Comparison of ENCODE assay signal across 15 cellular contexts in genomic region chr13:113445791-113446487, GRCh38. TPM values are rescaled to one million over a fixed set of nuclear protein-coding genes. Genes with fewer than 3 reads are reported as not detected.
DNase-seq lines count a peak whose midpoint lies in the region; ATAC-seq, FAIRE-seq and TF ChIP-seq lines count a peak whose summit lies in the region.
"Had no signal": no experiment of that assay in that cellular context is flagged by ENCODE, and none has a peak within 500 bp of the region (broad histone marks: within the 10 kb centered on the region; RNA-seq: fewer than 3 reads in every experiment).

No MANE protein-coding gene starts in this region.

- H3K27me3 ChIP-seq in GM12878 (replicated peaks in 1 of 2; ENCODE audit: control insufficient read depth in 2 of 2, insufficient read depth in 2 of 2, low read length in 1 of 2) (no peaks in the 10 kb centered on the region), stomach (no peaks in the 10 kb centered on the region), HAP-1 (ENCODE audit: low read depth) (no peaks in the 10 kb centered on the region)

- H3K4me1 ChIP-seq in GM12878 (ENCODE audit: control insufficient read depth, insufficient read depth, low read length) (peaks cover 9% of the 10 kb centered on the region), stomach (peaks cover 11 to 32% (median 31%) of the 10 kb centered on the region in 4 donors), HAP-1 (peaks cover 6% of the 10 kb centered on the region; the same call in 1 of the 2 replicates)

- H3K79me2 ChIP-seq in GM12878 (ENCODE audit: control insufficient read depth, insufficient read depth, low read length), result no peaks in the 10 kb centered on the region

- no peak overlapping the region for H3K27ac ChIP-seq in GM12878 (ENCODE audit: control insufficient read depth, insufficient read depth)
- H3K27ac ChIP-seq in stomach, result peak overlapping the region in 3 of 5 donors; percentile 1 to 74 (median 49)
- H3K27ac ChIP-seq: 22Rv1 had no signal

- FAIRE-seq in GM12878 (lab: Jason Lieb, UNC), result no peak
- FAIRE-seq: GM18507, H54, RCC 7860 had no signal

- peak; percentile 51 for TF ChIP-seq POLR2A in GM12878 (IDR thresholded peaks at IDR 0.05; ENCODE audit: low read depth, low read length)
- no peak for TF ChIP-seq POLR2A in stomach (IDR thresholded peaks at IDR 0.05)

- CTCF ChIA-PET in GM12878 (lab: Yijun Ruan, JAX), result no interaction called here

- BruUV-seq in GM12878 (replicated peaks; lab: Mats Ljungman, UMichigan), result no TSS peak

- in situ Hi-C loops in GM12878 (cut with MboI), result no loop called here
- in situ Hi-C loops in HAP-1 (cut with MboI; ENCODE audit: low sequenced_read_pairs), result no loop called here

- RAD21 ChIA-PET in GM12878 (lab: Charles Lee; ENCODE audit: unreplicated experiment), result no interaction called here

- DNase-seq in NCI-H1417 (lab: John Stamatoyannopoulos, UW), result peak in 2 of 3 experiments; percentile 40 to 74
- DNase-seq in NCI-H1417 treated with DMSO at 0.1 percent for 48 hours (lab: John Stamatoyannopoulos, UW), result no peak
- no peak for DNase-seq in GM12878 (ENCODE audit: low read depth, low spot score)
- DNase-seq in stomach, result no peak
- DNase-seq in NCI-H446 treated with DMSO at 0.1 percent for 48 hours (lab: John Stamatoyannopoulos, UW), result no peak
- no peak for DNase-seq in HAP-1 (ENCODE audit: low spot score in 2 of 2)
- DNase-seq in NCI-H82 (lab: John Stamatoyannopoulos, UW), result no peak
- DNase-seq: erythroblast, NCI-H2081 treated with DMSO at 0.1 percent for 48 hours had no signal

- TF ChIP-seq RAD21 in GM12878 (IDR thresholded peaks at IDR 0.05; ENCODE audit: insufficient read depth, low read depth, low read length), result no peak

- TF ChIP-seq EP300 in GM12878 (IDR thresholded peaks at IDR 0.05; ENCODE audit: borderline replicate concordance in 1 of 2, control insufficient read depth in 1 of 2, low read depth in 2 of 2, low read length in 2 of 2), result no peak
- TF ChIP-seq EP300 in stomach (IDR thresholded peaks at IDR 0.05), result no peak

- peak overlapping the region; percentile 60 for H2AFZ ChIP-seq in GM12878 (ENCODE audit: control insufficient read depth, low read depth, low read length)

- peak overlapping the region; percentile 67; the same call in 1 of the 2 replicates for H3K4me2 ChIP-seq in GM12878 (ENCODE audit: control insufficient read depth, insufficient read depth)
- H3K4me2 ChIP-seq: smooth muscle cell had no signal

- H3K4me3 ChIP-seq in GM12878 (no peak overlapping the region), stomach (no peak overlapping the region), HAP-1 (no peak overlapping the region)
- H3K4me3 ChIP-seq: smooth muscle cell had no signal

- no peaks in the 10 kb centered on the region for H4K20me1 ChIP-seq in GM12878 (ENCODE audit: control insufficient read depth, insufficient read depth)

- POLR2A ChIA-PET in GM12878 (lab: Charles Lee), result no interaction called here

- 29% methylated on average over 13 of the region's 19 CpGs for WGBS in GM12878 (ENCODE audit: insufficient coverage, insufficient replicate concordance, low lambda C conversion rate, missing lambda C conversion rate)
- WGBS in stomach, 5 donors, result 54 to 67% (median 65%) methylated on average over 9 to 19 of the region's 19 CpGs

- H3K36me3 ChIP-seq in GM12878 (ENCODE audit: control insufficient read depth in 2 of 2, insufficient read depth in 2 of 2, low read length in 1 of 2) (no peaks in the 10 kb centered on the region), stomach (peaks cover 0 to 23% (median 0%) of the 10 kb centered on the region in 4 donors), HAP-1 (replicated peaks) (no peaks in the 10 kb centered on the region; the same call in 1 of the 2 replicates)

- TF ChIP-seq CTCF in GM12878 (IDR thresholded peaks at IDR 0.05 in 2 of 3, conservative IDR thresholded peaks at IDR 0.05 in 1 of 3; ENCODE audit: control insufficient read depth in 2 of 3, extremely low read depth in 1 of 3, insufficient read depth in 1 of 3, low read depth in 3 of 3, low read length in 3 of 3), result no peak
- no peak for TF ChIP-seq CTCF in stomach (IDR thresholded peaks at IDR 0.05)

- SMC1A ChIA-PET in GM12878 (lab: Charles Lee; ENCODE audit: uncharacterized antibody, unreplicated experiment), result no interaction called here

- H3K9ac ChIP-seq in GM12878 (ENCODE audit: control insufficient read depth, insufficient read depth, low read length), result no peak overlapping the region

- intact Hi-C loops in GM12878 (cut with micrococcal nuclease; ENCODE audit: unreplicated experiment) (no loop called here), stomach (cut with DNase I; ENCODE audit: low total_unique reads) (no loop called here)

- ATAC-seq in HG03095 (IDR thresholded peaks at IDR 0.05; ENCODE audit: unreplicated experiment), result peak; percentile 46
- peak; percentile 21; the same call in 2 of the 3 replicates for ATAC-seq in GM12878

- no peaks in the 10 kb centered on the region; the same call in 2 of the 3 replicates for H3K9me3 ChIP-seq in GM12878 (replicated peaks; ENCODE audit: control insufficient read depth, insufficient read depth, low read length)
- H3K9me3 ChIP-seq in stomach, result no peaks in the 10 kb centered on the region
- no peaks in the 10 kb centered on the region for H3K9me3 ChIP-seq in HAP-1

TF ChIP-seq in GM12878, 131 proteins besides CTCF, POLR2A, EP300 and RAD21 (continues in another document):
- TF ChIP-seq TAF1 (IDR thresholded peaks at IDR 0.05; ENCODE audit: borderline replicate concordance, low read depth, low read length) (0 out of 2 replicates have a peak, but pooled peaks have one; percentile 42), MEF2B (IDR thresholded peaks at IDR 0.05; ENCODE audit: partially characterized antibody, poor library complexity, severe bottlenecking) (peak; percentile 72)

RNA-seq across cellular contexts. Expression of gene ADPRHL1, which starts 7.3 kb away (rescaled TPM):
- 0.21 TPM in 1 of 2 replicates, not detected in the other for total RNA-seq in GM12878 (2013; cell fraction: nucleolus; rRNA removed)
- 1.1 and 1.9 TPM in 2 replicates for total RNA-seq in GM12878 (2014; rRNA removed)
- total RNA-seq in GM12878 (2014; rRNA removed; fragmentation: Illumina TruSeq; extraction: Trizol), result 0.94 and 1.0 TPM in 2 replicates
- 1.2 and 1.6 TPM in 2 replicates for total RNA-seq in GM12878 (2021)
- polyA plus RNA-seq in GM12878 (2011; ENCODE audit: low read depth), result 0.72 TPM
- polyA plus RNA-seq in GM12878 (2011; rRNA removed), result 0.04 and 0.05 TPM in 2 replicates
- 0.09 and 0.10 TPM in 2 replicates for polyA plus RNA-seq in GM12878 (2011; cell fraction: cytosol; rRNA removed)
- polyA plus RNA-seq in GM12878 (2011; cell fraction: nucleus; rRNA removed), result 0.18 and 0.19 TPM in 2 replicates
- 1.0 and 1.2 TPM in 2 replicates for polyA plus RNA-seq in GM12878 (2012)
- 0.90 and 1.1 TPM in 2 replicates for polyA plus RNA-seq in GM12878 (2014; fragmentation: Illumina TruSeq; extraction: Trizol)
- polyA plus RNA-seq in GM12878 (2014; fragmentation: Nextera tagmentation; extraction: Ambion mirVana), result under 1 TPM; 0.10 to 0.13 TPM
- 0.63 and 1.4 TPM in 2 replicates for polyA plus RNA-seq in GM12878 (2014; rRNA removed)
- polyA plus RNA-seq in GM12878 (2016; fragmentation: Nextera tagmentation; extraction: Ambion mirVana), result 1 to 10 TPM in 1 of 2 experiments, under 1 TPM in 1; 0.80 to 1.1 TPM
- not detected in 2 replicates for polyA minus RNA-seq in GM12878 (2011; rRNA and poly(A)+ RNA removed)
- polyA minus RNA-seq in GM12878 (2011; cell fraction: cytosol; rRNA and poly(A)+ RNA removed), result not detected in 2 replicates
- polyA minus RNA-seq in GM12878 (2011; cell fraction: nucleus; rRNA and poly(A)+ RNA removed), result 0.96 TPM in 1 of 2 replicates, not detected in the other
- 1 to 10 TPM; 1.7 to 6.7 (median 2.4) TPM for total RNA-seq in stomach
- polyA plus RNA-seq in stomach, result 1 to 10 TPM; 2.2 to 5.5 (median 4.1) TPM

RNA-seq across cellular contexts. Expression of gene DCUN1D2, which starts 44.6 kb away (rescaled TPM):
- total RNA-seq in GM12878 (2013; cell fraction: nucleolus; rRNA removed), result 60.4 and 60.5 TPM in 2 replicates
- total RNA-seq in GM12878 (2014; rRNA removed), result 12.3 and 13.6 TPM in 2 replicates
- total RNA-seq in GM12878 (2014; rRNA removed; fragmentation: Illumina TruSeq; extraction: Trizol), result 8.6 and 11.0 TPM in 2 replicates
- total RNA-seq in GM12878 (2021), result 10.6 and 23.6 TPM in 2 replicates
- polyA plus RNA-seq in GM12878 (2011; ENCODE audit: low read depth), result 10.5 TPM
- 7.7 and 9.9 TPM in 2 replicates for polyA plus RNA-seq in GM12878 (2011; rRNA removed)
- 6.8 and 7.3 TPM in 2 replicates for polyA plus RNA-seq in GM12878 (2011; cell fraction: cytosol; rRNA removed)
- 17.9 and 28.0 TPM in 2 replicates for polyA plus RNA-seq in GM12878 (2011; cell fraction: nucleus; rRNA removed)
- 8.3 and 9.6 TPM in 2 replicates for polyA plus RNA-seq in GM12878 (2012)
- 13.7 and 14.7 TPM in 2 replicates for polyA plus RNA-seq in GM12878 (2014; fragmentation: Illumina TruSeq; extraction: Trizol)
- polyA plus RNA-seq in GM12878 (2014; fragmentation: Nextera tagmentation; extraction: Ambion mirVana), result 1 to 10 TPM; 2.5 to 3.0 TPM
- 15.7 and 18.6 TPM in 2 replicates for polyA plus RNA-seq in GM12878 (2014; rRNA removed)
- polyA plus RNA-seq in GM12878 (2016; fragmentation: Nextera tagmentation; extraction: Ambion mirVana), result 1 to 10 TPM; 6.1 to 6.2 TPM
- 7.8 and 8.9 TPM in 2 replicates for polyA minus RNA-seq in GM12878 (2011; rRNA and poly(A)+ RNA removed)
- 2.4 TPM in 2 replicates for polyA minus RNA-seq in GM12878 (2011; cell fraction: cytosol; rRNA and poly(A)+ RNA removed)
- polyA minus RNA-seq in GM12878 (2011; cell fraction: nucleus; rRNA and poly(A)+ RNA removed), result 5.7 and 15.1 TPM in 2 replicates
- total RNA-seq in stomach, result 10 to 100 TPM; 13.9 to 43.0 (median 31.5) TPM
- 1 to 10 TPM; 7.3 to 8.1 (median 7.5) TPM for polyA plus RNA-seq in stomach

Comparison
In these comparisons a context has a peak if more than half of its experiments do, and no peak if none do; other contexts are left out.
1. DNase-seq: peak in NCI-H1417 (2 of 3); none in NCI-H1417 treated with DMSO at 0.1 percent for 48 hours (single experiment), GM12878 (single experiment), stomach (single experiment), NCI-H446 treated with DMSO at 0.1 percent for 48 hours (single experiment), HAP-1 (0 of 2) and NCI-H82 (single experiment).